2 cellular contexts compared by ENCODE assay signal in genomic region chr11:119085523-119085878, GRCh38.
TF ChIP-seq lines count a peak whose summit lies in the region.

No MANE protein-coding gene starts in this region.

TF ChIP-seq in IMR-90, 13 proteins besides CTCF, POLR2A, EP300 and RAD21:
- no peak for TF ChIP-seq ELK1 (IDR thresholded peaks at IDR 0.05; ENCODE audit: borderline replicate concordance, low read depth, low read length)
- no peak for TF ChIP-seq FOS (IDR thresholded peaks at IDR 0.05; ENCODE audit: low read depth, low read length)
- no peak for TF ChIP-seq MXI1 (IDR thresholded peaks at IDR 0.05; ENCODE audit: borderline replicate concordance, low read depth, low read length)
- TF ChIP-seq CEBPB (IDR thresholded peaks at IDR 0.05; ENCODE audit: low read depth, low read length) = no peak
- no peak for TF ChIP-seq MAZ (IDR thresholded peaks at IDR 0.05; ENCODE audit: borderline replicate concordance, low read depth, low read length)
- no peak for TF ChIP-seq BHLHE40 (IDR thresholded peaks at IDR 0.05; ENCODE audit: low read depth, low read length)
- TF ChIP-seq NFE2L2 (IDR thresholded peaks at IDR 0.05; ENCODE audit: low read depth, low read length) = no peak
- TF ChIP-seq RCOR1 (IDR thresholded peaks at IDR 0.05; ENCODE audit: insufficient replicate concordance, low read length) = no peak
- no peak for TF ChIP-seq USF2 (IDR thresholded peaks at IDR 0.05; ENCODE audit: low read depth, low read length)
- no peak for TF ChIP-seq SMC3 (IDR thresholded peaks at IDR 0.05; ENCODE audit: low read depth, low read length)
- no peak for TF ChIP-seq RFX5 (IDR thresholded peaks at IDR 0.05; ENCODE audit: low read depth, low read length)
- no peak for TF ChIP-seq MAFK (IDR thresholded peaks at IDR 0.05; ENCODE audit: low read depth, low read length)
- no peak for TF ChIP-seq CHD1 (IDR thresholded peaks at IDR 0.05; ENCODE audit: low read depth, low read length)

TF ChIP-seq in HepG2, 621 proteins besides CTCF, POLR2A, EP300 and RAD21:
- TF ChIP-seq, protein P1, sequence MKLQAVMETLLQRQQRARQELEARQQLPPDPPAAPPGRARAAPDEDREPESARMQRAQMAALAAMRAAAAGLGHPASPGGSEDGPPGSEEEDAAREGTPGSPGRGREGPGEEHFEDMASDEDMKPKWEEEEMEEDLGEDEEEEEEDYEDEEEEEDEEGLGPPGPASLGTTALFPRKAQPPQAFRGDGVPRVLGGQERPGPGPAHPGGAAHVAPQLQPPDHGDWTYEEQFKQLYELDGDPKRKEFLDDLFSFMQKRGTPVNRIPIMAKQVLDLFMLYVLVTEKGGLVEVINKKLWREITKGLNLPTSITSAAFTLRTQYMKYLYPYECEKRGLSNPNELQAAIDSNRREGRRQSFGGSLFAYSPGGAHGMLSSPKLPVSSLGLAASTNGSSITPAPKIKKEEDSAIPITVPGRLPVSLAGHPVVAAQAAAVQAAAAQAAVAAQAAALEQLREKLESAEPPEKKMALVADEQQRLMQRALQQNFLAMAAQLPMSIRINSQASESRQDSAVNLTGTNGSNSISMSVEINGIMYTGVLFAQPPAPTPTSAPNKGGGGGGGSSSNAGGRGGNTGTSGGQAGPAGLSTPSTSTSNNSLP (IDR thresholded peaks at IDR 0.05; ENCODE audit: low read depth, low read length) = no peak
- TF ChIP-seq SOX6 (IDR thresholded peaks at IDR 0.05) = no peak
- no peak for TF ChIP-seq SOX6 (CRISPR knock-in tag; IDR thresholded peaks at IDR 0.05)
- TF ChIP-seq ZNF383 (CRISPR knock-in tag; IDR thresholded peaks at IDR 0.05; ENCODE audit: borderline replicate concordance) = no peak
- peak; percentile 46; the same call in 1 of the 2 replicates for TF ChIP-seq ZNF879 (CRISPR knock-in tag; IDR thresholded peaks at IDR 0.05)
- TF ChIP-seq LCORL (IDR thresholded peaks at IDR 0.05) = no peak
- 0 out of 2 replicates have a peak, but pooled peaks have one; percentile 5 for TF ChIP-seq LCORL (CRISPR knock-in tag; IDR thresholded peaks at IDR 0.05)
- TF ChIP-seq FOXA3 (CRISPR knock-in tag; IDR thresholded peaks at IDR 0.05) = no peak
- TF ChIP-seq, protein P2, sequence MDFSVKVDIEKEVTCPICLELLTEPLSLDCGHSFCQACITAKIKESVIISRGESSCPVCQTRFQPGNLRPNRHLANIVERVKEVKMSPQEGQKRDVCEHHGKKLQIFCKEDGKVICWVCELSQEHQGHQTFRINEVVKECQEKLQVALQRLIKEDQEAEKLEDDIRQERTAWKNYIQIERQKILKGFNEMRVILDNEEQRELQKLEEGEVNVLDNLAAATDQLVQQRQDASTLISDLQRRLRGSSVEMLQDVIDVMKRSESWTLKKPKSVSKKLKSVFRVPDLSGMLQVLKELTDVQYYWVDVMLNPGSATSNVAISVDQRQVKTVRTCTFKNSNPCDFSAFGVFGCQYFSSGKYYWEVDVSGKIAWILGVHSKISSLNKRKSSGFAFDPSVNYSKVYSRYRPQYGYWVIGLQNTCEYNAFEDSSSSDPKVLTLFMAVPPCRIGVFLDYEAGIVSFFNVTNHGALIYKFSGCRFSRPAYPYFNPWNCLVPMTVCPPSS (IDR thresholded peaks at IDR 0.05) = no peak
- TF ChIP-seq, protein P3, sequence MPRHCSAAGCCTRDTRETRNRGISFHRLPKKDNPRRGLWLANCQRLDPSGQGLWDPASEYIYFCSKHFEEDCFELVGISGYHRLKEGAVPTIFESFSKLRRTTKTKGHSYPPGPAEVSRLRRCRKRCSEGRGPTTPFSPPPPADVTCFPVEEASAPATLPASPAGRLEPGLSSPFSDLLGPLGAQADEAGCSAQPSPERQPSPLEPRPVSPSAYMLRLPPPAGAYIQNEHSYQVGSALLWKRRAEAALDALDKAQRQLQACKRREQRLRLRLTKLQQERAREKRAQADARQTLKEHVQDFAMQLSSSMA (CRISPR knock-in tag; IDR thresholded peaks at IDR 0.05) = 0 out of 2 replicates have a peak, but pooled peaks have one; percentile 42
- TF ChIP-seq KDM4B (CRISPR knock-in tag; IDR thresholded peaks at IDR 0.05) = no peak
- TF ChIP-seq CENPX (CRISPR knock-in tag; IDR thresholded peaks at IDR 0.05) = no peak
- TF ChIP-seq BRCA1 (CRISPR knock-in tag; IDR thresholded peaks at IDR 0.05) = 0 out of 2 replicates have a peak, but pooled peaks have one; percentile 4
- TF ChIP-seq MED8 (CRISPR knock-in tag; IDR thresholded peaks at IDR 0.05; ENCODE audit: insufficient replicate concordance) = no peak
- TF ChIP-seq, protein P4, sequence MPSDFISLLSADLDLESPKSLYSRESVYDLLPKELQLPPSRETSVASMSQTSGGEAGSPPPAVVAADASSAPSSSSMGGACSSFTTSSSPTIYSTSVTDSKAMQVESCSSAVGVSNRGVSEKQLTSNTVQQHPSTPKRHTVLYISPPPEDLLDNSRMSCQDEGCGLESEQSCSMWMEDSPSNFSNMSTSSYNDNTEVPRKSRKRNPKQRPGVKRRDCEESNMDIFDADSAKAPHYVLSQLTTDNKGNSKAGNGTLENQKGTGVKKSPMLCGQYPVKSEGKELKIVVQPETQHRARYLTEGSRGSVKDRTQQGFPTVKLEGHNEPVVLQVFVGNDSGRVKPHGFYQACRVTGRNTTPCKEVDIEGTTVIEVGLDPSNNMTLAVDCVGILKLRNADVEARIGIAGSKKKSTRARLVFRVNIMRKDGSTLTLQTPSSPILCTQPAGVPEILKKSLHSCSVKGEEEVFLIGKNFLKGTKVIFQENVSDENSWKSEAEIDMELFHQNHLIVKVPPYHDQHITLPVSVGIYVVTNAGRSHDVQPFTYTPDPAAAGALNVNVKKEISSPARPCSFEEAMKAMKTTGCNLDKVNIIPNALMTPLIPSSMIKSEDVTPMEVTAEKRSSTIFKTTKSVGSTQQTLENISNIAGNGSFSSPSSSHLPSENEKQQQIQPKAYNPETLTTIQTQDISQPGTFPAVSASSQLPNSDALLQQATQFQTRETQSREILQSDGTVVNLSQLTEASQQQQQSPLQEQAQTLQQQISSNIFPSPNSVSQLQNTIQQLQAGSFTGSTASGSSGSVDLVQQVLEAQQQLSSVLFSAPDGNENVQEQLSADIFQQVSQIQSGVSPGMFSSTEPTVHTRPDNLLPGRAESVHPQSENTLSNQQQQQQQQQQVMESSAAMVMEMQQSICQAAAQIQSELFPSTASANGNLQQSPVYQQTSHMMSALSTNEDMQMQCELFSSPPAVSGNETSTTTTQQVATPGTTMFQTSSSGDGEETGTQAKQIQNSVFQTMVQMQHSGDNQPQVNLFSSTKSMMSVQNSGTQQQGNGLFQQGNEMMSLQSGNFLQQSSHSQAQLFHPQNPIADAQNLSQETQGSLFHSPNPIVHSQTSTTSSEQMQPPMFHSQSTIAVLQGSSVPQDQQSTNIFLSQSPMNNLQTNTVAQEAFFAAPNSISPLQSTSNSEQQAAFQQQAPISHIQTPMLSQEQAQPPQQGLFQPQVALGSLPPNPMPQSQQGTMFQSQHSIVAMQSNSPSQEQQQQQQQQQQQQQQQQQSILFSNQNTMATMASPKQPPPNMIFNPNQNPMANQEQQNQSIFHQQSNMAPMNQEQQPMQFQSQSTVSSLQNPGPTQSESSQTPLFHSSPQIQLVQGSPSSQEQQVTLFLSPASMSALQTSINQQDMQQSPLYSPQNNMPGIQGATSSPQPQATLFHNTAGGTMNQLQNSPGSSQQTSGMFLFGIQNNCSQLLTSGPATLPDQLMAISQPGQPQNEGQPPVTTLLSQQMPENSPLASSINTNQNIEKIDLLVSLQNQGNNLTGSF (CRISPR knock-in tag; IDR thresholded peaks at IDR 0.05) = no peak
- TF ChIP-seq, protein P5, sequence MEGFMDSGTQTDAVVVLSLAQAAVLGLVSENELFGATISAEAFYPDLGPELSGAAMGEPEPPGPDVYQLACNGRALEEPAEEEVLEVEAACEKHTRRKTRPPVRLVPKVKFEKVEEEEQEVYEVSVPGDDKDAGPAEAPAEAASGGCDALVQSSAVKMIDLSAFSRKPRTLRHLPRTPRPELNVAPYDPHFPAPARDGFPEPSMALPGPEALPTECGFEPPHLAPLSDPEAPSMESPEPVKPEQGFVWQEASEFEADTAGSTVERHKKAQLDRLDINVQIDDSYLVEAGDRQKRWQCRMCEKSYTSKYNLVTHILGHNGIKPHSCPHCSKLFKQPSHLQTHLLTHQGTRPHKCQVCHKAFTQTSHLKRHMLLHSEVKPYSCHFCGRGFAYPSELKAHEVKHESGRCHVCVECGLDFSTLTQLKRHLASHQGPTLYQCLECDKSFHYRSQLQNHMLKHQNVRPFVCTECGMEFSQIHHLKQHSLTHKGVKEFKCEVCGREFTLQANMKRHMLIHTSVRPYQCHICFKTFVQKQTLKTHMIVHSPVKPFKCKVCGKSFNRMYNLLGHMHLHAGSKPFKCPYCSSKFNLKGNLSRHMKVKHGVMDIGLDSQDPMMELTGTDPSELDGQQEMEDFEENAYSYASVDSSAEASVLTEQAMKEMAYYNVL (CRISPR knock-in tag; IDR thresholded peaks at IDR 0.05; ENCODE audit: borderline replicate concordance) = no peak
- 0 out of 2 replicates have a peak, but pooled peaks have one; percentile 3 for TF ChIP-seq ZNF792 (CRISPR knock-in tag; IDR thresholded peaks at IDR 0.05)
- TF ChIP-seq, protein P6, sequence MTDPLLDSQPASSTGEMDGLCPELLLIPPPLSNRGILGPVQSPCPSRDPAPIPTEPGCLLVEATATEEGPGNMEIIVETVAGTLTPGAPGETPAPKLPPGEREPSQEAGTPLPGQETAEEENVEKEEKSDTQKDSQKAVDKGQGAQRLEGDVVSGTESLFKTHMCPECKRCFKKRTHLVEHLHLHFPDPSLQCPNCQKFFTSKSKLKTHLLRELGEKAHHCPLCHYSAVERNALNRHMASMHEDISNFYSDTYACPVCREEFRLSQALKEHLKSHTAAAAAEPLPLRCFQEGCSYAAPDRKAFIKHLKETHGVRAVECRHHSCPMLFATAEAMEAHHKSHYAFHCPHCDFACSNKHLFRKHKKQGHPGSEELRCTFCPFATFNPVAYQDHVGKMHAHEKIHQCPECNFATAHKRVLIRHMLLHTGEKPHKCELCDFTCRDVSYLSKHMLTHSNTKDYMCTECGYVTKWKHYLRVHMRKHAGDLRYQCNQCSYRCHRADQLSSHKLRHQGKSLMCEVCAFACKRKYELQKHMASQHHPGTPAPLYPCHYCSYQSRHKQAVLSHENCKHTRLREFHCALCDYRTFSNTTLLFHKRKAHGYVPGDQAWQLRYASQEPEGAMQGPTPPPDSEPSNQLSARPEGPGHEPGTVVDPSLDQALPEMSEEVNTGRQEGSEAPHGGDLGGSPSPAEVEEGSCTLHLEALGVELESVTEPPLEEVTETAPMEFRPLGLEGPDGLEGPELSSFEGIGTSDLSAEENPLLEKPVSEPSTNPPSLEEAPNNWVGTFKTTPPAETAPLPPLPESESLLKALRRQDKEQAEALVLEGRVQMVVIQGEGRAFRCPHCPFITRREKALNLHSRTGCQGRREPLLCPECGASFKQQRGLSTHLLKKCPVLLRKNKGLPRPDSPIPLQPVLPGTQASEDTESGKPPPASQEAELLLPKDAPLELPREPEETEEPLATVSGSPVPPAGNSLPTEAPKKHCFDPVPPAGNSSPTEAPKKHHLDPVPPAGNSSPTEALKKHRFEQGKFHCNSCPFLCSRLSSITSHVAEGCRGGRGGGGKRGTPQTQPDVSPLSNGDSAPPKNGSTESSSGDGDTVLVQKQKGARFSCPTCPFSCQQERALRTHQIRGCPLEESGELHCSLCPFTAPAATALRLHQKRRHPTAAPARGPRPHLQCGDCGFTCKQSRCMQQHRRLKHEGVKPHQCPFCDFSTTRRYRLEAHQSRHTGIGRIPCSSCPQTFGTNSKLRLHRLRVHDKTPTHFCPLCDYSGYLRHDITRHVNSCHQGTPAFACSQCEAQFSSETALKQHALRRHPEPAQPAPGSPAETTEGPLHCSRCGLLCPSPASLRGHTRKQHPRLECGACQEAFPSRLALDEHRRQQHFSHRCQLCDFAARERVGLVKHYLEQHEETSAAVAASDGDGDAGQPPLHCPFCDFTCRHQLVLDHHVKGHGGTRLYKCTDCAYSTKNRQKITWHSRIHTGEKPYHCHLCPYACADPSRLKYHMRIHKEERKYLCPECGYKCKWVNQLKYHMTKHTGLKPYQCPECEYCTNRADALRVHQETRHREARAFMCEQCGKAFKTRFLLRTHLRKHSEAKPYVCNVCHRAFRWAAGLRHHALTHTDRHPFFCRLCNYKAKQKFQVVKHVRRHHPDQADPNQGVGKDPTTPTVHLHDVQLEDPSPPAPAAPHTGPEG (CRISPR knock-in tag; IDR thresholded peaks at IDR 0.05) = no peak
- peak; percentile 43; the same call in 1 of the 2 replicates for TF ChIP-seq ZFX (CRISPR knock-in tag; IDR thresholded peaks at IDR 0.05; ENCODE audit: low read depth)
- no peak for TF ChIP-seq GPN1 (CRISPR knock-in tag; IDR thresholded peaks at IDR 0.05; ENCODE audit: borderline replicate concordance)
- TF ChIP-seq, protein P7, sequence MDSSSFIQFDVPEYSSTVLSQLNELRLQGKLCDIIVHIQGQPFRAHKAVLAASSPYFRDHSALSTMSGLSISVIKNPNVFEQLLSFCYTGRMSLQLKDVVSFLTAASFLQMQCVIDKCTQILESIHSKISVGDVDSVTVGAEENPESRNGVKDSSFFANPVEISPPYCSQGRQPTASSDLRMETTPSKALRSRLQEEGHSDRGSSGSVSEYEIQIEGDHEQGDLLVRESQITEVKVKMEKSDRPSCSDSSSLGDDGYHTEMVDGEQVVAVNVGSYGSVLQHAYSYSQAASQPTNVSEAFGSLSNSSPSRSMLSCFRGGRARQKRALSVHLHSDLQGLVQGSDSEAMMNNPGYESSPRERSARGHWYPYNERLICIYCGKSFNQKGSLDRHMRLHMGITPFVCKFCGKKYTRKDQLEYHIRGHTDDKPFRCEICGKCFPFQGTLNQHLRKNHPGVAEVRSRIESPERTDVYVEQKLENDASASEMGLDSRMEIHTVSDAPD (CRISPR knock-in tag; IDR thresholded peaks at IDR 0.05) = no peak
- no peak for TF ChIP-seq ZFP1 (CRISPR knock-in tag; IDR thresholded peaks at IDR 0.05)
- no peak for TF ChIP-seq MIER3 (CRISPR knock-in tag; IDR thresholded peaks at IDR 0.05; ENCODE audit: borderline replicate concordance)
- no peak for TF ChIP-seq ZNF747 (CRISPR knock-in tag; IDR thresholded peaks at IDR 0.05; ENCODE audit: borderline replicate concordance)
